ENCODE assay signal across 8 cellular contexts in the genomic region with DNA sequence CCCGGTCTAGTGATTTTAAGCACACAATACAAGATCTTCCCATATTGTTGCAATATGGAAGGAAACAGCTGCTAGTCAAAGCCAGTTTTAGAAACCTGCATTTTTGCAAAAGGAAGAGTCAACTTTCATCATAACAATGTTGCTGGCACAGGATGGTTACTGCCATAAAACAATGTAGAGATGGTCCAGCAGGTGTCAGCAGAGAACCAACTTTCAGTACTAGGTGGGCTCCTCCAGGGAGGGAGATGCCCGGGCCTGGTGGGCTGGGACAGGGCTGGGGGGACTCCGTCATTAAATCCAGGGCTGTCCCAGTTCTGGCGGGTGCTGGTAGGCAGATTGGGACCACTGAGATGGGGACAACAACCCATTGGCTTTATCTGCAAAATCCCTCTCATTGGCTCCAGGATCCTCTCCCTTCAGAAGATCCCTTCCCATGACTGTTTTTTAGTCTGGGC. TPM values are rescaled to one million over a fixed set of nuclear protein-coding genes. Genes with fewer than 3 reads are reported as not detected.
DNase-seq lines count a peak whose midpoint lies in the region; ATAC-seq and TF ChIP-seq lines count a peak whose summit lies in the region.

No MANE protein-coding gene starts in this region.

- peak overlapping the region; percentile 56 for H3K27ac Mint-ChIP-seq in dendritic cell treated with granulocyte-macrophage colony-stimulating factor and Interleukin-4, amounts not matched to agents 40 ng/mL and 50 ng/mL, for 4 days
- H3K27ac Mint-ChIP-seq in memory B cell = no peak overlapping the region
- H3K27ac Mint-ChIP-seq in activated T-helper 2 cell treated with anti-CD3 and anti-CD28 coated beads, Interferon-gamma antibody, Interleukin-2, Interleukin-4, amounts not matched to agents 10 μg/mL and 5 μg/mL and 100 μg/mL, durations not matched to agents 14 hours and 24 hours and 36 hours = no peak overlapping the region

- TF ChIP-seq CTCF in HEK293 (tag by site-specific recombination; IDR thresholded peaks at IDR 0.05) = peak; percentile 64

- POLR2A ChIA-PET in HEK293 (lab: Yijun Ruan, JAX) = no interaction called here

- H3K9me3 ChIP-seq in HEK293 (ENCODE audit: control insufficient read depth, insufficient read depth, low read depth, low read length) = no peaks in the 10 kb centered on the region

- no peaks in the 10 kb centered on the region for H3K36me3 ChIP-seq in HEK293 (ENCODE audit: control insufficient read depth in 2 of 2, insufficient read depth in 1 of 2, low read length in 2 of 2)

- DNase-seq in Daoy (ENCODE audit: low read depth) = peak; percentile 46
- DNase-seq in NOMO-1 (lab: John Stamatoyannopoulos, UW; ENCODE audit: unreplicated experiment in 2 of 2) = peak; percentile 37 to 56
- peak; percentile 56 to 57 for DNase-seq in memory B cell (ENCODE audit: low spot score in 2 of 2)
- no peak for DNase-seq in activated T-helper 2 cell treated with anti-CD3 and anti-CD28 coated beads, Interferon-gamma antibody, Interleukin-2, Interleukin-4, amounts not matched to agents 10 μg/mL and 5 μg/mL and 100 μg/mL, durations not matched to agents 14 hours and 24 hours and 36 hours (ENCODE audit: low spot score)

- intact Hi-C loops in dendritic cell treated with granulocyte-macrophage colony-stimulating factor and Interleukin-4, amounts not matched to agents 40 ng/mL and 50 ng/mL, for 4 days (cut with micrococcal nuclease) = loop anchor here (2.0 kb wide), 1 partner anchor 329 kb away; no protein-coding TSS in a partner anchor
- intact Hi-C loops in activated T-helper 2 cell treated with anti-CD3 and anti-CD28 coated beads, Interferon-gamma antibody, Interleukin-2, Interleukin-4, amounts not matched to agents 10 μg/mL and 5 μg/mL and 100 μg/mL, durations not matched to agents 14 hours and 24 hours and 36 hours (cut with micrococcal nuclease) = loop anchor here (1.0 to 10.0 kb wide), 5 partner anchors 231 to 1741 kb away; a partner anchor contains a TSS

- ATAC-seq in memory B cell (ENCODE audit: low read depth) (peak; percentile 16), GM21367 (IDR thresholded peaks at IDR 0.05; ENCODE audit: unreplicated experiment) (no peak), GM19455 (IDR thresholded peaks at IDR 0.05; ENCODE audit: unreplicated experiment) (no peak)

- H3K4me3 ChIP-seq in HEK293 (ENCODE audit: low read depth, low read length) = no peak overlapping the region

- H3K27me3 Mint-ChIP-seq in dendritic cell treated with granulocyte-macrophage colony-stimulating factor and Interleukin-4, amounts not matched to agents 40 ng/mL and 50 ng/mL, for 4 days = peaks cover 5% of the 10 kb centered on the region
- H3K27me3 Mint-ChIP-seq in memory B cell = peaks cover 3% of the 10 kb centered on the region
- peaks cover 52% of the 10 kb centered on the region for H3K27me3 Mint-ChIP-seq in activated T-helper 2 cell treated with anti-CD3 and anti-CD28 coated beads, Interferon-gamma antibody, Interleukin-2, Interleukin-4, amounts not matched to agents 10 μg/mL and 5 μg/mL and 100 μg/mL, durations not matched to agents 14 hours and 24 hours and 36 hours (ENCODE audit: low read depth)

- H3K27ac ChIP-seq in HEK293 (ENCODE audit: extremely low read depth, low read depth, low read length) = no peak overlapping the region

- H3K4me3 Mint-ChIP-seq in dendritic cell treated with granulocyte-macrophage colony-stimulating factor and Interleukin-4, amounts not matched to agents 40 ng/mL and 50 ng/mL, for 4 days = no peak overlapping the region
- no peak overlapping the region for H3K4me3 Mint-ChIP-seq in memory B cell
- H3K4me3 Mint-ChIP-seq in activated T-helper 2 cell treated with anti-CD3 and anti-CD28 coated beads, Interferon-gamma antibody, Interleukin-2, Interleukin-4, amounts not matched to agents 10 μg/mL and 5 μg/mL and 100 μg/mL, durations not matched to agents 14 hours and 24 hours and 36 hours (ENCODE audit: low read depth) = no peak overlapping the region

- H3K4me1 Mint-ChIP-seq in dendritic cell treated with granulocyte-macrophage colony-stimulating factor and Interleukin-4, amounts not matched to agents 40 ng/mL and 50 ng/mL, for 4 days (ENCODE audit: low read depth) = peaks cover 45% of the 10 kb centered on the region
- peaks cover 25% of the 10 kb centered on the region for H3K4me1 Mint-ChIP-seq in memory B cell
- H3K4me1 Mint-ChIP-seq in activated T-helper 2 cell treated with anti-CD3 and anti-CD28 coated beads, Interferon-gamma antibody, Interleukin-2, Interleukin-4, amounts not matched to agents 10 μg/mL and 5 μg/mL and 100 μg/mL, durations not matched to agents 14 hours and 24 hours and 36 hours (ENCODE audit: low read depth) = peaks cover 19% of the 10 kb centered on the region

- CTCF ChIA-PET in HEK293 (lab: Yijun Ruan, JAX) = interaction anchor here (0.6 to 3.5 kb wide), 24 partner anchors 9 to 725 kb away, joined by 3 to 32 read pairs (median 3); no protein-coding TSS in a partner anchor

- peaks cover 22% of the 10 kb centered on the region for H3K36me3 Mint-ChIP-seq in dendritic cell treated with granulocyte-macrophage colony-stimulating factor and Interleukin-4, amounts not matched to agents 40 ng/mL and 50 ng/mL, for 4 days (ENCODE audit: low read depth)
- H3K36me3 Mint-ChIP-seq in memory B cell = peaks cover 10% of the 10 kb centered on the region
- H3K36me3 Mint-ChIP-seq in activated T-helper 2 cell treated with anti-CD3 and anti-CD28 coated beads, Interferon-gamma antibody, Interleukin-2, Interleukin-4, amounts not matched to agents 10 μg/mL and 5 μg/mL and 100 μg/mL, durations not matched to agents 14 hours and 24 hours and 36 hours (ENCODE audit: low read depth) = no peaks in the 10 kb centered on the region

- H3K9me3 Mint-ChIP-seq in dendritic cell treated with granulocyte-macrophage colony-stimulating factor and Interleukin-4, amounts not matched to agents 40 ng/mL and 50 ng/mL, for 4 days = no peaks in the 10 kb centered on the region
- H3K9me3 Mint-ChIP-seq in memory B cell = no peaks in the 10 kb centered on the region
- no peaks in the 10 kb centered on the region for H3K9me3 Mint-ChIP-seq in activated T-helper 2 cell treated with anti-CD3 and anti-CD28 coated beads, Interferon-gamma antibody, Interleukin-2, Interleukin-4, amounts not matched to agents 10 μg/mL and 5 μg/mL and 100 μg/mL, durations not matched to agents 14 hours and 24 hours and 36 hours

- H3K4me1 ChIP-seq in HEK293 (ENCODE audit: control insufficient read depth, insufficient read depth, low read length) = peaks cover 3% of the 10 kb centered on the region; the same call in 1 of the 2 replicates

TF ChIP-seq in HEK293, 187 proteins besides CTCF, POLR2A, EP300 and RAD21 (continues in another document):
- TF ChIP-seq ZNF561 (tag by site-specific recombination; IDR thresholded peaks at IDR 0.05; ENCODE audit: borderline replicate concordance) (no peak), ZSCAN16 (tag by site-specific recombination; IDR thresholded peaks at IDR 0.05) (no peak), SP3 (tag by site-specific recombination; IDR thresholded peaks at IDR 0.05) (no peak), ZNF501 (tag by site-specific recombination; IDR thresholded peaks at IDR 0.05) (0 out of 2 replicates have a peak, but pooled peaks have one; percentile 17), ZNF76 (tag by site-specific recombination; IDR thresholded peaks at IDR 0.05; ENCODE audit: borderline replicate concordance, low read depth) (no peak), ZNF596 (tag by site-specific recombination; IDR thresholded peaks at IDR 0.05) (no peak), ZNF654 (tag by site-specific recombination; IDR thresholded peaks at IDR 0.05; ENCODE audit: low read depth) (peak; percentile 82), ZNF2 (tag by site-specific recombination; IDR thresholded peaks at IDR 0.05) (peak; percentile 32; the same call in 1 of the 2 replicates), ZSCAN30 (tag by site-specific recombination; IDR thresholded peaks at IDR 0.05) (no peak), ZNF223 (tag by site-specific recombination; IDR thresholded peaks at IDR 0.05) (no peak), ZNF174 (tag by site-specific recombination; IDR thresholded peaks at IDR 0.05) (no peak), ZNF354C (tag by site-specific recombination; IDR thresholded peaks at IDR 0.05; ENCODE audit: borderline replicate concordance, low read depth) (no peak), EGR2 (tag by site-specific recombination; IDR thresholded peaks at IDR 0.05; ENCODE audit: low read depth) (no peak), ZNF155 (tag by site-specific recombination; IDR thresholded peaks at IDR 0.05) (no peak)
- TF ChIP-seq, protein P1, sequence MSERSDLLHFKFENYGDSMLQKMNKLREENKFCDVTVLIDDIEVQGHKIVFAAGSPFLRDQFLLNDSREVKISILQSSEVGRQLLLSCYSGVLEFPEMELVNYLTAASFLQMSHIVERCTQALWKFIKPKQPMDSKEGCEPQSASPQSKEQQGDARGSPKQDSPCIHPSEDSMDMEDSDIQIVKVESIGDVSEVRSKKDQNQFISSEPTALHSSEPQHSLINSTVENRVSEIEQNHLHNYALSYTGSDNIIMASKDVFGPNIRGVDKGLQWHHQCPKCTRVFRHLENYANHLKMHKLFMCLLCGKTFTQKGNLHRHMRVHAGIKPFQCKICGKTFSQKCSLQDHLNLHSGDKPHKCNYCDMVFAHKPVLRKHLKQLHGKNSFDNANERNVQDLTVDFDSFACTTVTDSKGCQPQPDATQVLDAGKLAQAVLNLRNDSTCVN (tag by site-specific recombination; optimal IDR thresholded peaks at IDR 0.05) = no peak
- TF ChIP-seq, protein P2, sequence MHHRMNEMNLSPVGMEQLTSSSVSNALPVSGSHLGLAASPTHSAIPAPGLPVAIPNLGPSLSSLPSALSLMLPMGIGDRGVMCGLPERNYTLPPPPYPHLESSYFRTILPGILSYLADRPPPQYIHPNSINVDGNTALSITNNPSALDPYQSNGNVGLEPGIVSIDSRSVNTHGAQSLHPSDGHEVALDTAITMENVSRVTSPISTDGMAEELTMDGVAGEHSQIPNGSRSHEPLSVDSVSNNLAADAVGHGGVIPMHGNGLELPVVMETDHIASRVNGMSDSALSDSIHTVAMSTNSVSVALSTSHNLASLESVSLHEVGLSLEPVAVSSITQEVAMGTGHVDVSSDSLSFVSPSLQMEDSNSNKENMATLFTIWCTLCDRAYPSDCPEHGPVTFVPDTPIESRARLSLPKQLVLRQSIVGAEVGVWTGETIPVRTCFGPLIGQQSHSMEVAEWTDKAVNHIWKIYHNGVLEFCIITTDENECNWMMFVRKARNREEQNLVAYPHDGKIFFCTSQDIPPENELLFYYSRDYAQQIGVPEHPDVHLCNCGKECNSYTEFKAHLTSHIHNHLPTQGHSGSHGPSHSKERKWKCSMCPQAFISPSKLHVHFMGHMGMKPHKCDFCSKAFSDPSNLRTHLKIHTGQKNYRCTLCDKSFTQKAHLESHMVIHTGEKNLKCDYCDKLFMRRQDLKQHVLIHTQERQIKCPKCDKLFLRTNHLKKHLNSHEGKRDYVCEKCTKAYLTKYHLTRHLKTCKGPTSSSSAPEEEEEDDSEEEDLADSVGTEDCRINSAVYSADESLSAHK (tag by site-specific recombination; IDR thresholded peaks at IDR 0.05) = no peak

RNA-seq across cellular contexts. Expression of a gene that starts 5.0 kb away (rescaled TPM):
- 2.8 and 4.0 TPM in 2 replicates for total RNA-seq in Daoy (2014; rRNA removed; shearing (Covaris generic))
- total RNA-seq in activated T-helper 2 cell treated with anti-CD3 and anti-CD28 coated beads, Interferon-gamma antibody, Interleukin-2, Interleukin-4, amounts not matched to agents 10 μg/mL and 5 μg/mL and 100 μg/mL, durations not matched to agents 14 hours and 24 hours and 36 hours = 8.2 and 10.4 TPM in 2 replicates
